8 cellular contexts compared by ENCODE assay signal in the genomic region with DNA sequence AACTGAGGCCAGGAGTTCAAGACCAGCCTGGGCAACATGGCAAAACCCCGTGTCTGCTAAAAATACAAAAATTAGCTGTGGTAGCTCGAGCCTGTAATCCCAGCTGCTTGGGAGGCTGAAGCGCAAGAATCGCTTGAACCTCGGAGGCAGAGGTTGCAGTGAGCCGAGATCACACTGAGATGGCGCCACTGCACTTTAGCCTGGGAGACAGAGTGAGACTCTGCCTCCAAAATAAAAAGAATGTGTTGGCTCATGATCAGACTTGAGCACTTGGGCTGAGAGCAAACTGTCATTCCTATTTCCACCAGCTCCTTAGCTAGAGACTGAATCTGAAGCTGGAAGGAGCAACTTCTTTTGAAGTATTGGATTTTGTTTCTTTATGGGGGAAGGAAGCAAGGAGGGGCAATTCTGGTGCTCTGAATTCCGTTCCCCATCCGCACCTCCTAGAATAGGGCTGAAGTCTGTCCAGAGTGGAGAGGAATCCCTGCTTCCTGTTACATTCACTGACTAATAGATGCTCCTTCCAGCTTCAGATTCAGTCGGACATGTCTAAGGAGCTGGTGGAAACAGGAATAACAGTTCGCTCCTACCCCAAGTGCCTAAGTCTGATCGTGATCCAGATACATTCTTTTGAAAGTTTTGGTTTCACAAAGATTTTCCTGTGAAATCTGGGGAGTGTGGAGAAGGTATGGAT. TPM values are rescaled to one million over a fixed set of nuclear protein-coding genes. Genes with fewer than 3 reads are reported as not detected.
DNase-seq lines count a peak whose midpoint lies in the region; ATAC-seq and TF ChIP-seq lines count a peak whose summit lies in the region.

No MANE protein-coding gene starts in this region.

- TF ChIP-seq CTCF in CD4-positive, alpha-beta T cell (IDR thresholded peaks at IDR 0.05) = peak; percentile 34
- TF ChIP-seq CTCF in HCT116 (IDR thresholded peaks at IDR 0.05 in 2 of 3, conservative IDR thresholded peaks at IDR 0.05 in 1 of 3; ENCODE audit: borderline replicate concordance in 1 of 3, insufficient read depth in 1 of 3, low read depth in 2 of 3, low read length in 2 of 3) (peak in 2 of 3 experiments; percentile 65 to 68; a peak in 5 of 6 replicates), WI38 (IDR thresholded peaks at IDR 0.05; ENCODE audit: low read depth, low read length) (peak; percentile 42; the same call in 1 of the 2 replicates), fibroblast of pulmonary artery (IDR thresholded peaks at IDR 0.05; ENCODE audit: low read length, missing control alignments) (peak; percentile 59)

- H2AFZ ChIP-seq in HCT116 (ENCODE audit: low read depth, low read length, poor library complexity, severe bottlenecking) = no peak overlapping the region

- peak overlapping the region; percentile 51 for H3K4me3 Mint-ChIP-seq in CD4-positive, alpha-beta T cell

- H3K4me1 Mint-ChIP-seq in CD4-positive, alpha-beta T cell (ENCODE audit: low read depth) = peaks cover 30% of the 10 kb centered on the region

- POLR2A ChIA-PET in CD4-positive, alpha-beta T cell (lab: Charles Lee) = no interaction called here
- POLR2A ChIA-PET in HCT116 (lab: Charles Lee) = interaction anchor here (0.9 kb wide), 1 partner anchor 16 kb away, joined by 3 read pairs; no protein-coding TSS in a partner anchor

- no peaks in the 10 kb centered on the region for H3K9me3 ChIP-seq in CD4-positive, alpha-beta T cell (ENCODE audit: control insufficient read depth, low read length)
- H3K9me3 ChIP-seq in HCT116 (ENCODE audit: control insufficient read depth in 1 of 2, insufficient read depth in 1 of 2, low read depth in 1 of 2, low read length in 2 of 2) = no peaks in the 10 kb centered on the region

- no peak overlapping the region for H3K4me3 ChIP-seq in HCT116 (replicated peaks in 1 of 2; ENCODE audit: low read depth in 1 of 2, low read length in 2 of 2)
- no peak overlapping the region for H3K4me3 ChIP-seq in WI38 (ENCODE audit: low read depth, low read length)
- H3K4me3 ChIP-seq in fibroblast of pulmonary artery (replicated peaks; ENCODE audit: low read depth, low read length) = no peak overlapping the region

- no peaks in the 10 kb centered on the region for H4K20me1 ChIP-seq in HCT116 (ENCODE audit: insufficient read depth)

- peaks cover 32% of the 10 kb centered on the region for H3K36me3 Mint-ChIP-seq in CD4-positive, alpha-beta T cell (ENCODE audit: low read depth)

- peaks cover 5 to 18% of the 10 kb centered on the region in 2 experiments; a peak in 3 of 4 replicates for H3K4me1 ChIP-seq in HCT116 (ENCODE audit: control insufficient read depth in 1 of 2, insufficient read depth in 2 of 2, low read length in 2 of 2)

- H3K79me2 ChIP-seq in HCT116 (ENCODE audit: insufficient read depth, low read length) = peaks cover 37% of the 10 kb centered on the region

- CTCF ChIA-PET in CD4-positive, alpha-beta T cell (lab: Charles Lee) = interaction anchor here (1.2 to 7.7 kb wide), 3 partner anchors 14 to 17 kb away, joined by 3 to 65 read pairs (median 3); partner anchors contain the start of genes SH3BP5L and ZNF692
- CTCF ChIA-PET in HCT116 (lab: Charles Lee) = interaction anchor here (0.6 to 1.2 kb wide), 4 partner anchors 9 to 85 kb away, joined by 4 to 5 read pairs (median 4); partner anchors contain the start of gene ZNF692

- no peak overlapping the region for H3K27ac ChIP-seq in CD4-positive, alpha-beta T cell (ENCODE audit: low read depth, low read length)
- H3K27ac ChIP-seq in HCT116 (ENCODE audit: low read depth, low read length) = no peak overlapping the region

- H3K4me2 ChIP-seq in HCT116 (ENCODE audit: low read length) = no peak overlapping the region

- no peak for TF ChIP-seq POLR2A in HCT116 (IDR thresholded peaks at IDR 0.05; ENCODE audit: borderline replicate concordance, extremely low read depth, insufficient read depth, insufficient read length)

- peak overlapping the region; percentile 73 for H3K27ac Mint-ChIP-seq in CD4-positive, alpha-beta T cell

- H3K9me2 ChIP-seq in HCT116 (ENCODE audit: insufficient read depth) = no peaks in the 10 kb centered on the region

- no peaks in the 10 kb centered on the region for H3K27me3 Mint-ChIP-seq in CD4-positive, alpha-beta T cell

- no peak overlapping the region for H3K9ac ChIP-seq in HCT116 (ENCODE audit: low read length)

- peaks cover 4 to 6% of the 10 kb centered on the region in 2 experiments; a peak in 1 of 4 replicates for H3K36me3 ChIP-seq in HCT116 (ENCODE audit: control insufficient read depth in 1 of 2, insufficient read depth in 2 of 2, low read length in 2 of 2)

- RAD21 ChIA-PET in HCT116 (lab: Charles Lee; ENCODE audit: low non-redundant PET in 1 of 2, low total read pairs in 2 of 2, uncharacterized antibody in 2 of 2, unreplicated experiment in 2 of 2) = no interaction called here

- peak in 7 of 10 experiments; percentile 16 to 42 (median 34) for DNase-seq in CD4-positive, alpha-beta T cell
- DNase-seq in HCT116 (ENCODE audit: low read depth, low spot score) = no peak
- peak; percentile 77 for DNase-seq in fibroblast of pulmonary artery (ENCODE audit: low read depth)
- peak; percentile 55 for DNase-seq in sciatic nerve (ENCODE audit: low spot score)
- DNase-seq in anterior cingulate cortex (lab: John Stamatoyannopoulos, UW) = no peak

- TF ChIP-seq RAD21 in HCT116 (IDR thresholded peaks at IDR 0.05; ENCODE audit: low read depth) = peak; percentile 83

- no peaks in the 10 kb centered on the region for H3K27me3 ChIP-seq in CD4-positive, alpha-beta T cell (ENCODE audit: control insufficient read depth, insufficient read depth, low read length)
- no peaks in the 10 kb centered on the region for H3K27me3 ChIP-seq in HCT116 (ENCODE audit: insufficient read depth, low read length)

- no peaks in the 10 kb centered on the region for H3K9me3 Mint-ChIP-seq in CD4-positive, alpha-beta T cell

- BruUV-seq in HCT116 (replicated peaks; lab: Mats Ljungman, UMichigan) = no TSS peak

- intact Hi-C loops in CD4-positive, alpha-beta T cell (cut with DNase I, micrococcal nuclease) = no loop called here
- intact Hi-C loops in HCT116 (cut with micrococcal nuclease) = loop anchor here (1.0 kb wide), 2 partner anchors 62 to 82 kb away; no protein-coding TSS in a partner anchor
- intact Hi-C loops in sciatic nerve (cut with DNase I) = no loop called here

- no peak for ATAC-seq in CD4-positive, alpha-beta T cell (ENCODE audit: poor library complexity)
- ATAC-seq in HCT116 = no peak
- no peak for ATAC-seq in sciatic nerve
- no peak for ATAC-seq in activated CD4-positive, CD25-positive, alpha-beta regulatory T cell treated with anti-CD3 and anti-CD28 coated beads, Interleukin-2, amount 50 U/mL, for 24 hours
- ATAC-seq in GM19328 (IDR thresholded peaks at IDR 0.05; ENCODE audit: unreplicated experiment) = no peak

TF ChIP-seq in HCT116, 20 proteins besides CTCF, POLR2A, EP300 and RAD21:
- no peak for TF ChIP-seq ATF3 (IDR thresholded peaks at IDR 0.05)
- no peak for TF ChIP-seq JUND (IDR thresholded peaks at IDR 0.05)
- no peak for TF ChIP-seq ZBTB33 (IDR thresholded peaks at IDR 0.05; ENCODE audit: extremely low read depth, insufficient replicate concordance, low read length)
- TF ChIP-seq ZFX (IDR thresholded peaks at IDR 0.05) = no peak
- TF ChIP-seq TCF7L2 (IDR thresholded peaks at IDR 0.05; ENCODE audit: borderline replicate concordance, extremely low read depth, insufficient read depth, insufficient read length) = no peak
- TF ChIP-seq YY1 (IDR thresholded peaks at IDR 0.05; ENCODE audit: extremely low read depth, insufficient replicate concordance, low read depth, low read length) = no peak
- TF ChIP-seq CBX3 (IDR thresholded peaks at IDR 0.05; ENCODE audit: low read depth) = no peak
- TF ChIP-seq FOSL1 (IDR thresholded peaks at IDR 0.05; ENCODE audit: low read depth) = no peak
- no peak for TF ChIP-seq SIN3A (IDR thresholded peaks at IDR 0.05; ENCODE audit: low read depth)

RNA-seq across cellular contexts. Expression of gene ZNF672, which starts 3.8 kb away (rescaled TPM):
- total RNA-seq in CD4-positive, alpha-beta T cell = 10 to 100 TPM; 35.9 to 38.4 TPM
- total RNA-seq in HCT116 (2021; ENCODE audit: unreplicated experiment) = 27.6 TPM
- 24.7 and 29.4 TPM in 2 replicates for polyA plus RNA-seq in HCT116 (2012)
- 27.6 TPM for total RNA-seq in sciatic nerve

RNA-seq across cellular contexts. Expression of gene SH3BP5L, which starts 16.1 kb away (rescaled TPM):
- total RNA-seq in CD4-positive, alpha-beta T cell = 10 to 100 TPM; 21.7 to 25.2 TPM
- 22.3 TPM for total RNA-seq in HCT116 (2021; ENCODE audit: unreplicated experiment)
- polyA plus RNA-seq in HCT116 (2012) = 11.9 and 15.1 TPM in 2 replicates
- 19.7 TPM for total RNA-seq in sciatic nerve

RNA-seq across cellular contexts. Expression of gene ZNF692, which starts 17.0 kb away (rescaled TPM):
- 10 to 100 TPM; 23.3 to 27.3 TPM for total RNA-seq in CD4-positive, alpha-beta T cell
- total RNA-seq in HCT116 (2021; ENCODE audit: unreplicated experiment) = 76.2 TPM
- 60.2 and 69.1 TPM in 2 replicates for polyA plus RNA-seq in HCT116 (2012)
- 46.4 TPM for total RNA-seq in sciatic nerve

Comparison
In these comparisons a context has a peak if more than half of its experiments do, and no peak if none do; other contexts are left out.
1. DNase-seq: peak in CD4-positive, alpha-beta T cell (7 of 10), fibroblast of pulmonary artery (single experiment) and sciatic nerve (single experiment); none in HCT116 (single experiment) and anterior cingulate cortex (0 of 58).
2. Peak in every context shown above with its lines, with median percentiles within 50 percentile points of each other: CTCF ChIP-seq.